Comparison of ENCODE assay signal across 8 cellular contexts in the genomic region with DNA sequence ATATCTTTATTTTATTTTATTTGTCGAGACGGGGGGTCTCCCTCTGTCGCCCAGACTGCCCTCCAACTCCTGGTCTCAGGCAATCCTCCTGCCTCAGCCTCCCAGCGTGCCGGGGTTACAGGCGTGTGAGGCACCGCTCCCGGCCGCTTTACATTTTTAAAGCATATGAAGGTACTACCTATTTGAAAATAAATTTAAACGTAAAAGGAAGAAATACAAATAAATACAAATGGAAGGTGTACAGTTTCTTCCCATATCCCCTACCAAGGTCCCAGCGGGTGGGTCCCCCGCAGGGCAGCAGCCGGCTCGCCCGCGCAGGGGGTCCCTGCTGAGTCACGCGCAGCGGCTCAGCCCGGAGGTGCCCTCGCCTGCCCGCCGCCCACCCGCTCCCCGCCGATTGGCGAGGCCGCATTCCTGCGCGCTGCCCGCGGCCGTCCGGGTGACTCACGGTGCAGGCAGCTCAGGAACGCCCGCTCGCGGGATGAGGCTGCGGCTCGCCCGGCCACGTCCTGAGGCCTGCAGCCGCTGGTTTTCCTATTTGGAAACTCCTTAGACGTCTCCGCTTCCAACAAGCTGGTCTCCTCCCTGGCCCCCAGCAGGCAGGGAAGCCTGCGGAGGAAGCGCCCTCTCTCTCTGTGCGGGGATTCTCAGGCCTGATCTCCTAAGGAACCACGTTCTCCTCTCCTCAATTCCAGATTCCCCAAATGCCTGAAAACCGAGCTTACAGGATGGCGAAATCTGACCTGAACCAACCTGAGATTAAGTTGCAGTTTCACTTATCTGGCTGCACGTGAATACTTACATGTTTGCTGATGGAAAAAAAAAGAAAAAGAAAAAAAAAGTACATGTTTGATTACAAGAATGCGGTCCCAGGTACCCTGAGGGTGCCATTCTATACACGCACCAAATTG. TPM values are rescaled to one million over a fixed set of nuclear protein-coding genes. Genes with fewer than 3 reads are reported as not detected.
DNase-seq lines count a peak whose midpoint lies in the region; ATAC-seq and TF ChIP-seq lines count a peak whose summit lies in the region.

No MANE protein-coding gene starts in this region.

- H3K27me3 Mint-ChIP-seq in naive thymus-derived CD8-positive, alpha-beta T cell: peaks cover 9 to 23% (median 14%) of the 10 kb centered on the region in 5 donors

- peaks cover 16 to 31% of the 10 kb centered on the region in 2 donors for H3K4me1 ChIP-seq in thoracic aorta (ENCODE audit: control insufficient read depth in 1 of 2, low read depth in 2 of 2)

- no peaks in the 10 kb centered on the region for H3K9me3 Mint-ChIP-seq in naive thymus-derived CD8-positive, alpha-beta T cell

- H3K27ac ChIP-seq in thoracic aorta: peak overlapping the region; percentile 72 to 79

- H3K4me3 ChIP-seq in AG04449 (ENCODE audit: low read depth, low read length) (peak overlapping the region; percentile 18; the same call in 1 of the 2 replicates), fibroblast of the aortic adventitia (ENCODE audit: low read depth, low read length) (peak overlapping the region; percentile 32), thoracic aorta (peak overlapping the region; percentile 71)

- peak; percentile 94 for DNase-seq in AG04449 (ENCODE audit: low read depth, low spot score)
- peak; percentile 82 for DNase-seq in HEK293T (ENCODE audit: extremely low spot score)
- DNase-seq in activated T-cell treated with anti-CD3 and anti-CD28 coated beads for 48 hours (ENCODE audit: low read depth): peak; percentile 59
- peak; percentile 95 for DNase-seq in fibroblast of the aortic adventitia (ENCODE audit: low read depth)
- no peak for DNase-seq in naive thymus-derived CD8-positive, alpha-beta T cell
- peak; percentile 36 for DNase-seq in thoracic aorta (ENCODE audit: low spot score)
- DNase-seq in NCI-H1694 (lab: John Stamatoyannopoulos, UW): no peak
- DNase-seq in DMS79 (lab: John Stamatoyannopoulos, UW): no peak

- H3K27me3 ChIP-seq in thoracic aorta (replicated peaks; ENCODE audit: insufficient read depth): no peaks in the 10 kb centered on the region

- no peaks in the 10 kb centered on the region for H3K36me3 ChIP-seq in thoracic aorta

- TF ChIP-seq CTCF in AG04449 (IDR thresholded peaks at IDR 0.05; ENCODE audit: insufficient read depth, low read length, missing control alignments): peak; percentile 22
- peak; percentile 17 for TF ChIP-seq CTCF in fibroblast of the aortic adventitia (IDR thresholded peaks at IDR 0.05; ENCODE audit: insufficient read depth, low read length)
- no peak for TF ChIP-seq CTCF in thoracic aorta (IDR thresholded peaks at IDR 0.05)

- peak overlapping the region in 2 of 10 donors; percentile 43 to 82 for H3K27ac Mint-ChIP-seq in naive thymus-derived CD8-positive, alpha-beta T cell

- H3K4me1 Mint-ChIP-seq in naive thymus-derived CD8-positive, alpha-beta T cell: peaks cover 6 to 12% (median 8%) of the 10 kb centered on the region in 4 donors

- POLR2A ChIA-PET in AG04449 (lab: Yijun Ruan, JAX): interaction anchor here (0.7 to 1.6 kb wide), 11 partner anchors 26 to 310 kb away, joined by 3 to 15 read pairs (median 3); a partner anchor contains a TSS
- POLR2A ChIA-PET in HEK293T (lab: Yijun Ruan, JAX): interaction anchor here (0.7 to 4.3 kb wide), 9 partner anchors 11 to 121 kb away, joined by 3 to 23 read pairs (median 4); a partner anchor contains a TSS
- POLR2A ChIA-PET in naive thymus-derived CD8-positive, alpha-beta T cell (lab: Charles Lee): interaction anchor here (0.7 kb wide), 1 partner anchor 43 kb away, joined by 4 read pairs; no protein-coding TSS in a partner anchor

- peak overlapping the region; percentile 52 to 81 (median 73) for H3K4me3 Mint-ChIP-seq in naive thymus-derived CD8-positive, alpha-beta T cell

- H3K36me3 Mint-ChIP-seq in naive thymus-derived CD8-positive, alpha-beta T cell: no peaks in the 10 kb centered on the region

- no peaks in the 10 kb centered on the region for H3K9me3 ChIP-seq in thoracic aorta

- CTCF ChIA-PET in AG04449 (lab: Yijun Ruan, JAX) (interaction anchor here (0.9 to 11.5 kb wide), 11 partner anchors 9 to 236 kb away, joined by 3 to 119 read pairs (median 3); a partner anchor contains a TSS), HEK293T (lab: Yijun Ruan, JAX) (interaction anchor here (1.0 to 1.7 kb wide), 4 partner anchors 13 to 236 kb away, joined by 3 to 9 read pairs (median 3); a partner anchor contains a TSS)

- ATAC-seq in naive thymus-derived CD8-positive, alpha-beta T cell: peak; percentile 49 to 79
- peak; percentile 58 for ATAC-seq in thoracic aorta (ENCODE audit: insufficient number of reproducible peaks, low FRiP score, low read depth)

TF ChIP-seq in HEK293T, 16 proteins besides CTCF, POLR2A, EP300 and RAD21:
- TF ChIP-seq ARNT (IDR thresholded peaks at IDR 0.05) (peak; percentile 88), FOXA1 (IDR thresholded peaks at IDR 0.05) (no peak)

RNA-seq across cellular contexts. Expression of a gene that starts 54.8 kb away (rescaled TPM):
- total RNA-seq in fibroblast of the aortic adventitia (ENCODE audit: low replicate concordance) (1.6 and 3.3 TPM in 2 replicates), thoracic aorta (10 to 100 TPM; 10.1 to 10.7 TPM)
- total RNA-seq in naive thymus-derived CD8-positive, alpha-beta T cell: 10 to 100 TPM; 37.6 to 37.8 TPM
- 1 to 10 TPM in 2 of 3 donors, under 1 TPM in 1; 0.73 to 7.2 (median 1.8) TPM for polyA plus RNA-seq in naive thymus-derived CD8-positive, alpha-beta T cell

Comparison
In these comparisons a context has a peak if more than half of its experiments do, and no peak if none do; other contexts are left out.
1. DNase-seq: peak in AG04449 (single experiment), HEK293T (single experiment), activated T-cell treated with anti-CD3 and anti-CD28 coated beads for 48 hours (single experiment), fibroblast of the aortic adventitia (single experiment) and thoracic aorta (single experiment); none in naive thymus-derived CD8-positive, alpha-beta T cell (0 of 10), NCI-H1694 (single experiment) and DMS79 (single experiment).
2. H3K4me3 ChIP-seq: peak in every context shown above with its lines; median percentile 71 in thoracic aorta; 32 in fibroblast of the aortic adventitia; 18 in AG04449.